ENCODE assay signal across 8 cellular contexts in genomic region chr12:49776413-49776812, GRCh38. TPM values are rescaled to one million over a fixed set of nuclear protein-coding genes. Genes with fewer than 3 reads are reported as not detected.
DNase-seq lines count a peak whose midpoint lies in the region; ATAC-seq and TF ChIP-seq lines count a peak whose summit lies in the region.

No MANE protein-coding gene starts in this region.

- H3K4me3 ChIP-seq in KMS-11 (IDR thresholded peaks at IDR 0.05; ENCODE audit: insufficient read depth, low read depth, low read length), result no peak overlapping the region

- no peaks in the 10 kb centered on the region for H3K36me3 ChIP-seq in KMS-11 (ENCODE audit: insufficient read depth)

- no peak overlapping the region for H3K9ac ChIP-seq in KMS-11

- H3K36me3 Mint-ChIP-seq in activated naive CD4-positive, alpha-beta T cell treated with anti-CD3 and anti-CD28 coated beads, Interleukin-2, amount 10 ng/mL, durations not matched to agents 7 days and 5 days, result no peaks in the 10 kb centered on the region
- peaks cover 5% of the 10 kb centered on the region for H3K36me3 Mint-ChIP-seq in glutamatergic neuron (ENCODE audit: unreplicated experiment)

- CTCF ChIA-PET in activated naive CD4-positive, alpha-beta T cell treated with anti-CD3 and anti-CD28 coated beads, Interleukin-2, amount 10 ng/mL, durations not matched to agents 7 days and 5 days (lab: Charles Lee), result interaction anchor here (0.9 to 3.1 kb wide), 9 partner anchors 10 to 193 kb away, joined by 3 to 67 read pairs (median 7); partner anchors contain the start of genes BCDIN3D, NCKAP5L and TMBIM6

- H3K79me2 ChIP-seq in KMS-11 (ENCODE audit: insufficient read depth, low read depth), result no peaks in the 10 kb centered on the region

- no peaks in the 10 kb centered on the region for H3K9me3 Mint-ChIP-seq in activated naive CD4-positive, alpha-beta T cell treated with anti-CD3 and anti-CD28 coated beads, Interleukin-2, amount 10 ng/mL, durations not matched to agents 7 days and 5 days
- H3K9me3 Mint-ChIP-seq in glutamatergic neuron (ENCODE audit: unreplicated experiment), result peaks cover 1% of the 10 kb centered on the region

- H2AFZ ChIP-seq in KMS-11 (ENCODE audit: low read depth), result peak overlapping the region; percentile 53; the same call in 1 of the 2 replicates

- peak; percentile 76 for DNase-seq in DMS 273 (lab: John Stamatoyannopoulos, UW; ENCODE audit: unreplicated experiment)
- no peak for DNase-seq in DMS 273 treated with DMSO at 0.1 percent for 48 hours (lab: John Stamatoyannopoulos, UW)
- peak; percentile 54 to 68 for DNase-seq in SHP77 (lab: John Stamatoyannopoulos, UW)
- peak; percentile 70 for DNase-seq in activated naive CD4-positive, alpha-beta T cell treated with anti-CD3 and anti-CD28 coated beads, Interleukin-2, amount 10 ng/mL, durations not matched to agents 7 days and 5 days
- DNase-seq in glutamatergic neuron, result peak; percentile 73
- peak; percentile 80 for DNase-seq in pons (ENCODE audit: low spot score)

- peaks cover 33% of the 10 kb centered on the region for H3K27me3 Mint-ChIP-seq in activated naive CD4-positive, alpha-beta T cell treated with anti-CD3 and anti-CD28 coated beads, Interleukin-2, amount 10 ng/mL, durations not matched to agents 7 days and 5 days
- H3K27me3 Mint-ChIP-seq in glutamatergic neuron (ENCODE audit: unreplicated experiment), result peaks cover 8% of the 10 kb centered on the region

- H3K27ac ChIP-seq in KMS-11, result no peak overlapping the region

- ATAC-seq in GM19395 (IDR thresholded peaks at IDR 0.05; ENCODE audit: unreplicated experiment), result no peak

- H3K4me1 Mint-ChIP-seq in activated naive CD4-positive, alpha-beta T cell treated with anti-CD3 and anti-CD28 coated beads, Interleukin-2, amount 10 ng/mL, durations not matched to agents 7 days and 5 days, result peaks cover 10% of the 10 kb centered on the region
- peaks cover 4% of the 10 kb centered on the region for H3K4me1 Mint-ChIP-seq in glutamatergic neuron (ENCODE audit: low read depth, unreplicated experiment)

- H3K4me3 Mint-ChIP-seq in activated naive CD4-positive, alpha-beta T cell treated with anti-CD3 and anti-CD28 coated beads, Interleukin-2, amount 10 ng/mL, durations not matched to agents 7 days and 5 days, result no peak overlapping the region
- H3K4me3 Mint-ChIP-seq in glutamatergic neuron (ENCODE audit: unreplicated experiment), result no peak overlapping the region

- peak overlapping the region; percentile 26 for H3K4me2 ChIP-seq in KMS-11

- TF ChIP-seq CTCF in KMS-11 (conservative IDR thresholded peaks at IDR 0.05; ENCODE audit: low read depth, low read length), result peak; percentile 87
- TF ChIP-seq CTCF in glutamatergic neuron (IDR thresholded peaks at IDR 0.05; ENCODE audit: partially characterized antibody, unreplicated experiment), result peak; percentile 78

- H4K20me1 ChIP-seq in KMS-11 (ENCODE audit: insufficient read depth), result no peaks in the 10 kb centered on the region

- no peak overlapping the region for H3K27ac Mint-ChIP-seq in activated naive CD4-positive, alpha-beta T cell treated with anti-CD3 and anti-CD28 coated beads, Interleukin-2, amount 10 ng/mL, durations not matched to agents 7 days and 5 days
- H3K27ac Mint-ChIP-seq in glutamatergic neuron (ENCODE audit: unreplicated experiment), result no peak overlapping the region

- no peaks in the 10 kb centered on the region for H3K27me3 ChIP-seq in KMS-11 (ENCODE audit: insufficient read depth, low read depth)

- peaks cover 10% of the 10 kb centered on the region for H3K4me1 ChIP-seq in KMS-11 (ENCODE audit: low read depth, poor library complexity, severe bottlenecking)

RNA-seq across cellular contexts. Expression of gene TMBIM6, which starts 35.1 kb away (rescaled TPM):
- 278 TPM for total RNA-seq in glutamatergic neuron (ENCODE audit: unreplicated experiment)

RNA-seq across cellular contexts. Expression of gene NCKAP5L, which starts 51.8 kb away (rescaled TPM):
- total RNA-seq in glutamatergic neuron (ENCODE audit: unreplicated experiment), result 64.3 TPM
